8 cellular contexts compared by ENCODE assay signal in genomic region chr1:205284420-205285144, GRCh38. TPM values are rescaled to one million over a fixed set of nuclear protein-coding genes. Genes with fewer than 3 reads are reported as not detected.
A peak's percentile ranks its signal among the peaks of the same experiment; 100 is the strongest.
DNase-seq lines count a peak whose midpoint lies in the region; ATAC-seq and TF ChIP-seq lines count a peak whose summit lies in the region.

No MANE protein-coding gene starts in this region.

- no peak overlapping the region; the same call in 1 of the 2 replicates for H2AFZ ChIP-seq in OCI-LY3 (ENCODE audit: low read depth, low read length)

- H3K79me2 ChIP-seq in OCI-LY3 (ENCODE audit: low read length) = peaks cover 7% of the 10 kb centered on the region; the same call in 1 of the 2 replicates

- peaks cover 7% of the 10 kb centered on the region; the same call in 1 of the 2 replicates for H3K27me3 ChIP-seq in OCI-LY3 (ENCODE audit: low read depth, low read length)
- no peaks in the 10 kb centered on the region for H3K27me3 ChIP-seq in mononuclear cell (ENCODE audit: insufficient read depth, low read length)

- H3K4me1 ChIP-seq in OCI-LY3 (ENCODE audit: low read length) (peaks cover 78% of the 10 kb centered on the region), mononuclear cell (ENCODE audit: insufficient read depth, low read length) (peaks cover 89% of the 10 kb centered on the region)

- no peaks in the 10 kb centered on the region for H3K9me3 ChIP-seq in OCI-LY3 (ENCODE audit: insufficient read depth, low read length)
- no peaks in the 10 kb centered on the region for H3K9me3 ChIP-seq in mononuclear cell (ENCODE audit: low read depth, low read length)

- no peaks in the 10 kb centered on the region for H3K36me3 ChIP-seq in OCI-LY3 (replicated peaks; ENCODE audit: low read depth, low read length)

- no peak for ATAC-seq in HG03378 (IDR thresholded peaks at IDR 0.05; ENCODE audit: unreplicated experiment)

- DNase-seq in AG09319 (ENCODE audit: extremely low read depth, low read depth) (peak; percentile 80), HPDE6-E6E7 (ENCODE audit: extremely low spot score) (peak; percentile 99), activated T-cell treated with anti-CD3 and anti-CD28 coated beads for 48 hours (ENCODE audit: low read depth) (peak; percentile 71), epithelial cell of prostate (ENCODE audit: low read depth, low spot score) (peak; percentile 98)
- DNase-seq in stimulated activated CD8-positive, alpha-beta memory T cell treated with anti-CD3 and anti-CD28 coated beads, Interleukin-2, amount 100 ng/mL, for 48 hours (ENCODE audit: low read depth in 2 of 2) = peak; percentile 68 to 70

- H3K4me3 ChIP-seq in OCI-LY3 (ENCODE audit: low read length) (peak overlapping the region; percentile 49), mononuclear cell (ENCODE audit: low read length) (peak overlapping the region; percentile 7)

- peak overlapping the region; percentile 65 for H3K9ac ChIP-seq in OCI-LY3 (ENCODE audit: low read length)

- TF ChIP-seq CTCF in AG09319 (IDR thresholded peaks at IDR 0.05; ENCODE audit: low read depth, low read length) = peak; percentile 12
- no peak for TF ChIP-seq CTCF in OCI-LY3 (IDR thresholded peaks at IDR 0.05; ENCODE audit: low read depth, low read length)

- H3K27ac ChIP-seq in OCI-LY3 (ENCODE audit: low read length) = peak overlapping the region; percentile 93
- peak overlapping the region; percentile 89 for H3K27ac ChIP-seq in epithelial cell of prostate

- H3K4me2 ChIP-seq in OCI-LY3 (ENCODE audit: low read length) = peak overlapping the region; percentile 79

- H4K20me1 ChIP-seq in OCI-LY3 (ENCODE audit: insufficient read depth, low read length) = no peaks in the 10 kb centered on the region

RNA-seq across cellular contexts. Expression of gene NUAK2, which starts 37.0 kb away (rescaled TPM):
- 34.2 TPM for total RNA-seq in mononuclear cell

RNA-seq across cellular contexts. Expression of gene TMCC2, which starts 56.8 kb away (rescaled TPM):
- 4.3 TPM for total RNA-seq in mononuclear cell
